Comparison of ENCODE assay signal across 8 cellular contexts in genomic region chr1:225653463-225654276, GRCh38. TPM values are rescaled to one million over a fixed set of nuclear protein-coding genes. Genes with fewer than 3 reads are reported as not detected.
DNase-seq lines count a peak whose midpoint lies in the region; ATAC-seq and TF ChIP-seq lines count a peak whose summit lies in the region.

No MANE protein-coding gene starts in this region.

- intact Hi-C loops in Right ventricle myocardium inferior (cut with DNase I) = loop anchor here (5.0 to 10.0 kb wide), 8 partner anchors 44 to 271 kb away; partner anchors contain the start of gene PYCR2

- peak overlapping the region; percentile 96 for H3K18ac ChIP-seq in neuronal stem cell (ENCODE audit: low read length)

- no peak overlapping the region for H3K4ac ChIP-seq in neuronal stem cell (ENCODE audit: low read length)

- DNase-seq in NCI-H526 (lab: John Stamatoyannopoulos, UW) = peak; percentile 44 to 79
- DNase-seq in activated naive CD8-positive, alpha-beta T cell treated with anti-CD3 and anti-CD28 coated beads, Interleukin-2, amount 10 ng/mL, durations not matched to agents 7 days and 5 days = peak; percentile 46
- DNase-seq in Right ventricle myocardium inferior (ENCODE audit: missing footprints) = peak; percentile 82
- DNase-seq in neuronal stem cell (ENCODE audit: low spot score) = peak; percentile 65
- no peak for DNase-seq in NCI-H446 treated with DMSO at 0.1 percent for 48 hours (lab: John Stamatoyannopoulos, UW)

- H3K36me3 ChIP-seq in DOHH2 (ENCODE audit: control insufficient read depth, low read length) = no peaks in the 10 kb centered on the region
- H3K36me3 ChIP-seq in neuronal stem cell (replicated peaks in 1 of 2; ENCODE audit: control insufficient read depth in 2 of 2, insufficient read depth in 2 of 2, low read length in 2 of 2) = peaks cover 0 to 18% of the 10 kb centered on the region in 2 donors

- H2AFZ ChIP-seq in neuronal stem cell (ENCODE audit: low read length) = peak overlapping the region; percentile 83

- no peak overlapping the region for H3K27ac Mint-ChIP-seq in activated naive CD8-positive, alpha-beta T cell treated with anti-CD3 and anti-CD28 coated beads, Interleukin-2, amount 10 ng/mL, durations not matched to agents 7 days and 5 days

- no peaks in the 10 kb centered on the region for H3K79me2 ChIP-seq in DOHH2 (ENCODE audit: control insufficient read depth, low read length)

- H2AK5ac ChIP-seq in neuronal stem cell (ENCODE audit: low read depth, low read length) = peak overlapping the region; percentile 16

- peak overlapping the region; percentile 94 for H3K9ac ChIP-seq in neuronal stem cell (ENCODE audit: low read depth, low read length, poor library complexity)

- ATAC-seq in HG02623 (IDR thresholded peaks at IDR 0.05; ENCODE audit: unreplicated experiment) = peak; percentile 24
- ATAC-seq in activated naive CD8-positive, alpha-beta T cell treated with anti-CD3 and anti-CD28 coated beads, Interleukin-2, amount 10 ng/mL, durations not matched to agents 7 days and 5 days (ENCODE audit: low read depth) = peak; percentile 17
- peak; percentile 53 for ATAC-seq in Right ventricle myocardium inferior
- no peak for ATAC-seq in HG03139 (IDR thresholded peaks at IDR 0.05; ENCODE audit: unreplicated experiment)

- H2BK120ac ChIP-seq in neuronal stem cell (ENCODE audit: low read depth, low read length) = peak overlapping the region; percentile 93

- H4K20me1 ChIP-seq in DOHH2 (ENCODE audit: control insufficient read depth, insufficient read depth, low read depth, low read length) = no peaks in the 10 kb centered on the region

- H3K23ac ChIP-seq in neuronal stem cell (ENCODE audit: low read depth, low read length, poor library complexity) = peak overlapping the region; percentile 87

- peak overlapping the region; percentile 25 for H2BK15ac ChIP-seq in neuronal stem cell (ENCODE audit: low read length)

- H3K4me3 Mint-ChIP-seq in activated naive CD8-positive, alpha-beta T cell treated with anti-CD3 and anti-CD28 coated beads, Interleukin-2, amount 10 ng/mL, durations not matched to agents 7 days and 5 days = peak overlapping the region; percentile 63

- H3K4me3 ChIP-seq in DOHH2 (ENCODE audit: low read length) (peak overlapping the region; percentile 54), neuronal stem cell (ENCODE audit: low read length in 2 of 2) (peak overlapping the region; percentile 78 to 97)

- H3K14ac ChIP-seq in neuronal stem cell (ENCODE audit: low read length) = no peak overlapping the region

- H3K9me3 ChIP-seq in DOHH2 (ENCODE audit: control insufficient read depth, insufficient read depth, low read length) = no peaks in the 10 kb centered on the region
- H3K9me3 ChIP-seq in neuronal stem cell (replicated peaks in 1 of 2; ENCODE audit: control insufficient read depth in 2 of 2, insufficient read depth in 1 of 2, low read depth in 1 of 2, low read length in 2 of 2) = peaks cover 0 to 1% of the 10 kb centered on the region in 2 donors

- H2BK12ac ChIP-seq in neuronal stem cell (ENCODE audit: low read length) = no peak overlapping the region

- H3K4me1 Mint-ChIP-seq in activated naive CD8-positive, alpha-beta T cell treated with anti-CD3 and anti-CD28 coated beads, Interleukin-2, amount 10 ng/mL, durations not matched to agents 7 days and 5 days = peaks cover 9% of the 10 kb centered on the region

- H3F3A ChIP-seq in DOHH2 (ENCODE audit: control insufficient read depth, insufficient read depth) = no peaks in the 10 kb centered on the region

- no peaks in the 10 kb centered on the region for H3K9me3 Mint-ChIP-seq in activated naive CD8-positive, alpha-beta T cell treated with anti-CD3 and anti-CD28 coated beads, Interleukin-2, amount 10 ng/mL, durations not matched to agents 7 days and 5 days

- H3K36me3 Mint-ChIP-seq in activated naive CD8-positive, alpha-beta T cell treated with anti-CD3 and anti-CD28 coated beads, Interleukin-2, amount 10 ng/mL, durations not matched to agents 7 days and 5 days = no peaks in the 10 kb centered on the region

- H3K4me1 ChIP-seq in DOHH2 (ENCODE audit: control insufficient read depth, low read length) = peaks cover 11% of the 10 kb centered on the region
- peaks cover 1 to 10% of the 10 kb centered on the region in 2 donors for H3K4me1 ChIP-seq in neuronal stem cell (ENCODE audit: control insufficient read depth in 2 of 2, insufficient read depth in 1 of 2, low read depth in 1 of 2, low read length in 2 of 2)

- no peak overlapping the region for H4K8ac ChIP-seq in neuronal stem cell (ENCODE audit: low read depth, low read length)

- H3K79me1 ChIP-seq in neuronal stem cell (ENCODE audit: low read depth, low read length) = no peaks in the 10 kb centered on the region

- H4K91ac ChIP-seq in neuronal stem cell (ENCODE audit: low read depth, low read length, poor library complexity) = no peak overlapping the region

- peaks cover 48% of the 10 kb centered on the region for H3K27me3 ChIP-seq in DOHH2 (ENCODE audit: control insufficient read depth, low read length)
- no peaks in the 10 kb centered on the region for H3K27me3 ChIP-seq in neuronal stem cell (ENCODE audit: control insufficient read depth in 3 of 3, insufficient read depth in 3 of 3, low read depth in 1 of 3, low read length in 3 of 3)

- H3K27me3 Mint-ChIP-seq in activated naive CD8-positive, alpha-beta T cell treated with anti-CD3 and anti-CD28 coated beads, Interleukin-2, amount 10 ng/mL, durations not matched to agents 7 days and 5 days = peaks cover 65% of the 10 kb centered on the region

- POLR2A ChIA-PET in activated naive CD8-positive, alpha-beta T cell treated with anti-CD3 and anti-CD28 coated beads, Interleukin-2, amount 10 ng/mL, durations not matched to agents 7 days and 5 days (lab: Charles Lee) = no interaction called here

- H3K9me2 ChIP-seq in DOHH2 (replicated peaks; ENCODE audit: control insufficient read depth, low read length) = no peaks in the 10 kb centered on the region

- no peak overlapping the region for H2BK5ac ChIP-seq in neuronal stem cell (ENCODE audit: low read length)

- no peak for TF ChIP-seq CTCF in DOHH2 (IDR thresholded peaks at IDR 0.05; ENCODE audit: low read depth, low read length, poor library complexity, severe bottlenecking)

- peak overlapping the region; percentile 58 for H3K4me2 ChIP-seq in DOHH2 (ENCODE audit: low read length)
- peak overlapping the region; percentile 78 for H3K4me2 ChIP-seq in neuronal stem cell (ENCODE audit: insufficient read depth, low read length, poor library complexity, severe bottlenecking)

- no CpG with 5 or more reads among the region's 70 CpGs for WGBS in neuronal stem cell (ENCODE audit: extremely low coverage in 2 of 2, insufficient read length in 2 of 2, insufficient replicate concordance in 1 of 2), 2 donors

- H3K27ac ChIP-seq in DOHH2 (ENCODE audit: low read depth, low read length) = no peak overlapping the region
- H3K27ac ChIP-seq in neuronal stem cell (replicated peaks; ENCODE audit: low read length) = peak overlapping the region; percentile 70

RNA-seq across cellular contexts. Expression of gene ENAH, which starts 0.7 kb away (rescaled TPM):
- total RNA-seq in activated naive CD8-positive, alpha-beta T cell treated with anti-CD3 and anti-CD28 coated beads, Interleukin-2, amount 10 ng/mL, durations not matched to agents 7 days and 5 days = not detected
- total RNA-seq in Right ventricle myocardium inferior = 80.0 TPM
- polyA plus RNA-seq in neuronal stem cell (2013, experiment 1 of 2) = 187 TPM
- 187 TPM for polyA plus RNA-seq in neuronal stem cell (2013, experiment 2 of 2)

Comparison
In these comparisons a context has a peak if more than half of its experiments do, and no peak if none do; other contexts are left out.
1. RNA of gene ENAH, which starts 0.7 kb away (total RNA-seq): 80.0 TPM in Right ventricle myocardium inferior (single experiment); not detected in activated naive CD8-positive, alpha-beta T cell treated with anti-CD3 and anti-CD28 coated beads, Interleukin-2, amount 10 ng/mL, durations not matched to agents 7 days and 5 days; every median in the first group is over 10 times any median in the second.